Comparison of ENCODE assay signal across 25 cellular contexts in the genomic region with DNA sequence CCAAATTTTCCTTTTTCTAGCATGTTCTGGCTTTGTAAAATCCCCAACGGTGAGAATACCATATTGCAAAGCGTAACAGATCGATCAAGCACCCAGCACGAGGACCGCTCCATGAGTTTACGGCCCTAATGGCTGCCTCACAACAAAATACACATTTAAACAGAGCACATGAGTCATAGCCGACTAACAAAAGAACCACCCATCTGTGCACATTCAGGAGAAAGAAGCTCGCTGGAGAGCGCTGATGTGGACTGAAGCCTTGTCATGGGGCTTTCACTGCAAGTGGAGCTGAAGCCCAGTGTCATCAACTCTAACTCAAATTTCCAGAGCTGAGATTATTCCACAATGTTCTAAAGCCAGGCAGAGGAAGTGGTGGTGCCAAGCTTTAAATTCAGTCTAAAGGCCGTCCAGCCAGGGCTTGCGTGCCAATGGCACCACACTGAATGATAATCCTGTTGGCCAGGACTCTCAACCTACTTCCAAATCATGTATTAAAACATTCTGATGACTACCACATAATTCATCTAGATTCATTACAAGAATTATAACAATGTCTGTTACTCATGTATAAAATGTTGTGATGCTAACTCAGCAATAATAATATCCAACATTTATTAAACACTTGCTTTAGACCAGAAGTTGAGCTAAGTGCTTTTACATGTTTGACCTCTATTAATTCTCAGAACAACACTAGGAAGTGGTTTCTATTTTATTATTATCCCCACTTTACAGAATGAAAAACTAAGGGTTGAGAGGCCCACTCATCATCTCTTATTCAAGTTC.
DNase-seq lines count a peak whose midpoint lies in the region; ATAC-seq, FAIRE-seq and TF ChIP-seq lines count a peak whose summit lies in the region.
"Had no signal": no experiment of that assay in that cellular context is flagged by ENCODE, and none has a peak within 500 bp of the region (broad histone marks: within the 10 kb centered on the region; RNA-seq: fewer than 3 reads in every experiment).

No MANE protein-coding gene starts in this region.

- ATAC-seq in K562: no peak
- ATAC-seq in CD4-positive, alpha-beta T cell (ENCODE audit: poor library complexity): no peak
- no peak for ATAC-seq in SK-N-SH treated with all-trans-retinoic acid at 6 μM for 48 hours
- ATAC-seq: pancreas, sciatic nerve had no signal

- no peak overlapping the region for H2AFZ ChIP-seq in K562 (ENCODE audit: low read depth, low read length)

- H4K20me1 ChIP-seq in K562 (replicated peaks; ENCODE audit: control insufficient read depth, insufficient read depth, low read length): no peaks in the 10 kb centered on the region

- in situ Hi-C loops in K562 (cut with MboI): no loop called here

- no peak overlapping the region for H3K4me3 ChIP-seq in K562
- H3K4me3 ChIP-seq in CD8-positive, alpha-beta memory T cell (ENCODE audit: low read length): no peak overlapping the region
- H3K4me3 ChIP-seq: pancreas, vagina had no signal

- DNase-seq in Ammon's horn (ENCODE audit: low spot score): peak; percentile 7
- DNase-seq in M059J (ENCODE audit: low read depth): peak; percentile 24
- DNase-seq in K562 (ENCODE audit: extremely low read depth in 1 of 4, low spot score in 3 of 4): no peak
- DNase-seq in medulla oblongata (ENCODE audit: extremely low spot score): peak; percentile 24
- no peak for DNase-seq in CD4-positive, alpha-beta T cell
- no peak for DNase-seq in CD8-positive, alpha-beta memory T cell
- DNase-seq in OCI-M2 (lab: John Stamatoyannopoulos, UW; ENCODE audit: unreplicated experiment): no peak
- DNase-seq: ACHN; activated CD4-positive, alpha-beta T cell treated with anti-CD3 and anti-CD28 coated beads, Interleukin-2, amount 50 U/mL, for 48 hours; activated gamma-delta T cell treated with Interleukin-2 at 50 U/mL for 16 hours; central memory CD4-positive, alpha-beta T cell; DMS79; naive B cell; NCI-H526 treated with DMSO at 0.1 percent for 48 hours; pancreas; SHP77 treated with DMSO at 0.1 percent for 48 hours; substantia nigra; T-helper 1 cell had no signal

- no peak overlapping the region for H3K9ac ChIP-seq in K562 (ENCODE audit: insufficient read depth in 1 of 2, low read depth in 2 of 2, low read length in 2 of 2)

- CTCF ChIA-PET in K562 (lab: Yijun Ruan, JAX; ENCODE audit: low intra/inter-chr PET ratio): no interaction called here
- CTCF ChIA-PET in CD4-positive, alpha-beta T cell (lab: Charles Lee): no interaction called here
- CTCF ChIA-PET in CD8-positive, alpha-beta memory T cell (lab: Charles Lee): no interaction called here

- FAIRE-seq in K562 (lab: Jason Lieb, UNC): no peak
- FAIRE-seq: GM12892, pancreas had no signal

- H3K36me3 ChIP-seq in K562 (ENCODE audit: control insufficient read depth, insufficient read depth, low read length): no peaks in the 10 kb centered on the region
- no peaks in the 10 kb centered on the region for H3K36me3 ChIP-seq in CD8-positive, alpha-beta memory T cell (ENCODE audit: insufficient read depth, low read length)
- H3K36me3 ChIP-seq: pancreas, vagina had no signal

- H3K36me3 Mint-ChIP-seq in CD4-positive, alpha-beta T cell (ENCODE audit: low read depth): no peaks in the 10 kb centered on the region
- H3K36me3 Mint-ChIP-seq in CD8-positive, alpha-beta memory T cell: no peaks in the 10 kb centered on the region
- H3K36me3 Mint-ChIP-seq: CD14-positive monocyte, memory B cell, naive B cell had no signal

- no peak for TF ChIP-seq EP300 in K562 (IDR thresholded peaks at IDR 0.05; ENCODE audit: low read length)

- H3K9me3 ChIP-seq in K562 (replicated peaks; ENCODE audit: control insufficient read depth, insufficient read depth, low read depth, low read length): no peaks in the 10 kb centered on the region
- no peaks in the 10 kb centered on the region for H3K9me3 ChIP-seq in CD4-positive, alpha-beta T cell (ENCODE audit: control insufficient read depth, low read length)
- H3K9me3 ChIP-seq in CD8-positive, alpha-beta memory T cell (ENCODE audit: low read length): no peaks in the 10 kb centered on the region
- H3K9me3 ChIP-seq: pancreas, vagina had no signal

- no peaks in the 10 kb centered on the region for H3K4me1 ChIP-seq in K562 (replicated peaks in 1 of 2; ENCODE audit: control insufficient read depth in 2 of 2, insufficient read depth in 2 of 2, low read length in 2 of 2)
- no peaks in the 10 kb centered on the region for H3K4me1 ChIP-seq in CD8-positive, alpha-beta memory T cell (ENCODE audit: insufficient read depth, low read length)
- H3K4me1 ChIP-seq: pancreas, vagina had no signal

- H3K27ac Mint-ChIP-seq in CD4-positive, alpha-beta T cell: no peak overlapping the region
- H3K27ac Mint-ChIP-seq in CD8-positive, alpha-beta memory T cell: no peak overlapping the region
- H3K27ac Mint-ChIP-seq: CD14-positive monocyte, memory B cell, naive B cell had no signal

- H3K4me3 Mint-ChIP-seq in CD4-positive, alpha-beta T cell: no peak overlapping the region
- no peak overlapping the region for H3K4me3 Mint-ChIP-seq in CD8-positive, alpha-beta memory T cell
- H3K4me3 Mint-ChIP-seq: CD14-positive monocyte, memory B cell, naive B cell had no signal

- TF ChIP-seq CTCF in K562 (IDR thresholded peaks at IDR 0.05 in 2 of 3, conservative IDR thresholded peaks at IDR 0.05 in 1 of 3; ENCODE audit: insufficient read depth in 2 of 3, low read depth in 1 of 3, low read length in 3 of 3): no peak
- no peak for TF ChIP-seq CTCF in CD4-positive, alpha-beta T cell (IDR thresholded peaks at IDR 0.05)

- H3K79me2 ChIP-seq in K562 (ENCODE audit: control insufficient read depth, insufficient read depth, low read length): no peaks in the 10 kb centered on the region

- intact Hi-C loops in K562 (cut with micrococcal nuclease): no loop called here
- intact Hi-C loops in CD4-positive, alpha-beta T cell (cut with DNase I, micrococcal nuclease): no loop called here

- H3K4me2 ChIP-seq in K562 (ENCODE audit: insufficient read depth, low read length): no peak overlapping the region

- no peak for TF ChIP-seq POLR2A in K562 (conservative IDR thresholded peaks at IDR 0.05)

- no TSS peak for BruUV-seq in K562 (replicated peaks; lab: Mats Ljungman, UMichigan)

- no peaks in the 10 kb centered on the region for H3K9me1 ChIP-seq in K562 (ENCODE audit: control insufficient read depth, insufficient read depth, low read length)

- no peak overlapping the region for H3K27ac ChIP-seq in K562 (ENCODE audit: extremely low read depth, low read depth, low read length)
- no peak overlapping the region for H3K27ac ChIP-seq in CD4-positive, alpha-beta T cell (ENCODE audit: low read depth, low read length)
- H3K27ac ChIP-seq in CD8-positive, alpha-beta memory T cell (ENCODE audit: low read depth, low read length): no peak overlapping the region
- H3K27ac ChIP-seq: pancreas, vagina, VCaP had no signal

- POLR2A ChIA-PET in K562 (lab: Yijun Ruan, JAX): interaction anchor here (0.7 kb wide), 1 partner anchor 23 kb away, joined by 3 read pairs; no protein-coding TSS in a partner anchor
- POLR2A ChIA-PET in CD4-positive, alpha-beta T cell (lab: Charles Lee): no interaction called here
- POLR2A ChIA-PET in CD8-positive, alpha-beta memory T cell (lab: Charles Lee): no interaction called here

- H3K27me3 Mint-ChIP-seq in CD4-positive, alpha-beta T cell: peaks cover 38% of the 10 kb centered on the region
- H3K27me3 Mint-ChIP-seq in CD8-positive, alpha-beta memory T cell: peaks cover 3 to 37% of the 10 kb centered on the region in 2 donors

- H3K9me3 Mint-ChIP-seq in CD4-positive, alpha-beta T cell: no peaks in the 10 kb centered on the region
- H3K9me3 Mint-ChIP-seq in CD8-positive, alpha-beta memory T cell: peaks cover 0 to 4% (median 0%) of the 10 kb centered on the region in 5 donors

- whole genome bisulfite sequencing in K562 (ENCODE audit: insufficient coverage, low coverage, missing lambda C conversion rate): under 1% methylated on average over 11 of the region's 11 CpGs

- no peak for TF ChIP-seq RAD21 in K562 (CRISPR knock-in tag; conservative IDR thresholded peaks at IDR 0.05 in 1 of 2, IDR thresholded peaks at IDR 0.05 in 1 of 2)

- peaks cover 13 to 14% of the 10 kb centered on the region in 2 experiments for H3K27me3 ChIP-seq in K562 (ENCODE audit: control insufficient read depth in 2 of 2, insufficient read depth in 2 of 2, low read length in 2 of 2)
- H3K27me3 ChIP-seq in CD4-positive, alpha-beta T cell (ENCODE audit: control insufficient read depth, insufficient read depth, low read length): no peaks in the 10 kb centered on the region
- H3K27me3 ChIP-seq in CD8-positive, alpha-beta memory T cell (ENCODE audit: insufficient read depth, low read length, poor library complexity, severe bottlenecking): no peaks in the 10 kb centered on the region
- H3K27me3 ChIP-seq: pancreas, vagina had no signal

- H3K4me1 Mint-ChIP-seq in CD4-positive, alpha-beta T cell (ENCODE audit: low read depth): no peaks in the 10 kb centered on the region
- no peaks in the 10 kb centered on the region for H3K4me1 Mint-ChIP-seq in CD8-positive, alpha-beta memory T cell
- H3K4me1 Mint-ChIP-seq: CD14-positive monocyte, memory B cell, naive B cell had no signal

TF ChIP-seq in SK-N-SH treated with all-trans-retinoic acid at 6 μM for 48 hours, 23 proteins besides CTCF, POLR2A, EP300 and RAD21:
- TF ChIP-seq, protein P1, sequence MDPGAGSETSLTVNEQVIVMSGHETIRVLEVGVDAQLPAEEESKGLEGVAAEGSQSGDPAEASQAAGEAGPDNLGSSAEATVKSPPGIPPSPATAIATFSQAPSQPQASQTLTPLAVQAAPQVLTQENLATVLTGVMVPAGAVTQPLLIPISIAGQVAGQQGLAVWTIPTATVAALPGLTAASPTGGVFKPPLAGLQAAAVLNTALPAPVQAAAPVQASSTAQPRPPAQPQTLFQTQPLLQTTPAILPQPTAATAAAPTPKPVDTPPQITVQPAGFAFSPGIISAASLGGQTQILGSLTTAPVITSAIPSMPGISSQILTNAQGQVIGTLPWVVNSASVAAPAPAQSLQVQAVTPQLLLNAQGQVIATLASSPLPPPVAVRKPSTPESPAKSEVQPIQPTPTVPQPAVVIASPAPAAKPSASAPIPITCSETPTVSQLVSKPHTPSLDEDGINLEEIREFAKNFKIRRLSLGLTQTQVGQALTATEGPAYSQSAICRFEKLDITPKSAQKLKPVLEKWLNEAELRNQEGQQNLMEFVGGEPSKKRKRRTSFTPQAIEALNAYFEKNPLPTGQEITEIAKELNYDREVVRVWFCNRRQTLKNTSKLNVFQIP (CRISPR knock-in tag; IDR thresholded peaks at IDR 0.05; ENCODE audit: borderline replicate concordance, low read depth): no peak
- TF ChIP-seq ZNF565 (CRISPR knock-in tag; conservative IDR thresholded peaks at IDR 0.05; ENCODE audit: low read depth) (no peak), PPARA (CRISPR knock-in tag; IDR thresholded peaks at IDR 0.05; ENCODE audit: borderline replicate concordance) (no peak)

Comparison
In these comparisons a context has a peak if more than half of its experiments do, and no peak if none do; other contexts are left out.
1. DNase-seq: peak in Ammon's horn (single experiment), M059J (single experiment) and medulla oblongata (single experiment); none in K562 (0 of 4), CD4-positive, alpha-beta T cell (0 of 10), CD8-positive, alpha-beta memory T cell (0 of 5) and OCI-M2 (single experiment).